2 cellular contexts compared by ENCODE assay signal in the genomic region with DNA sequence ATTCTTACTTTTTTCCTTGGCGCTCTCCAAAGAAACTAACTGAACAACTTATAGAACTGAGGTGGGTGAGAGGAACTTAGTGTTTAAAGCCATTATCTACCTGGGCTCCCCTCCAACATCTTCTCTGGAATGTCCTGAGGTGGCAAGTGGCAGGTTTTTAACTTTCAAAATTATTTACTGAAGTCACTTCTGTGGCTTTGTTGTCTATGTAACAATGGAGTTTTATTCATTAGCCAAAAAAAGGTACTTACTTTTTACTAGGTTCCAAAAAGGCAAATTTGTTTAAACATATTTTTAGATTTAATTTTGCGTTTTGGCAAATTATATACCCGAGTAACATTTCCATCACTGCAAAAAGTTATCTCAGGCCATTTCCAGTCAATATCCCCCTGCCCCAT.
TF ChIP-seq lines count a peak whose summit lies in the region.

No MANE protein-coding gene starts in this region.

TF ChIP-seq in PFSK-1, 5 proteins besides CTCF, POLR2A, EP300 and RAD21:
- TF ChIP-seq POLR2AphosphoS5 (IDR thresholded peaks at IDR 0.05; ENCODE audit: low read depth, low read length) = no peak; the same call in 1 of the 2 replicates
- TF ChIP-seq SIN3A (IDR thresholded peaks at IDR 0.05; ENCODE audit: borderline replicate concordance, insufficient read depth, low read length) = 0 out of 2 replicates have a peak, but pooled peaks have one; percentile 8
TF ChIP-seq in PFSK-1: peak in this region for 1.

TF ChIP-seq in H1, 55 proteins besides CTCF, POLR2A, EP300 and RAD21:
- TF ChIP-seq CHD2 (IDR thresholded peaks at IDR 0.05; ENCODE audit: low read length) (no peak), RNF2 (IDR thresholded peaks at IDR 0.05; ENCODE audit: borderline replicate concordance, low read depth, low read length, missing control alignments, poor library complexity, severe bottlenecking) (no peak), CHD7 (IDR thresholded peaks at IDR 0.05; ENCODE audit: insufficient replicate concordance, low read length) (no peak), TAF7 (optimal IDR thresholded peaks at IDR 0.05; ENCODE audit: borderline replicate concordance, low read depth, low read length) (no peak)
